In the genomic region with DNA sequence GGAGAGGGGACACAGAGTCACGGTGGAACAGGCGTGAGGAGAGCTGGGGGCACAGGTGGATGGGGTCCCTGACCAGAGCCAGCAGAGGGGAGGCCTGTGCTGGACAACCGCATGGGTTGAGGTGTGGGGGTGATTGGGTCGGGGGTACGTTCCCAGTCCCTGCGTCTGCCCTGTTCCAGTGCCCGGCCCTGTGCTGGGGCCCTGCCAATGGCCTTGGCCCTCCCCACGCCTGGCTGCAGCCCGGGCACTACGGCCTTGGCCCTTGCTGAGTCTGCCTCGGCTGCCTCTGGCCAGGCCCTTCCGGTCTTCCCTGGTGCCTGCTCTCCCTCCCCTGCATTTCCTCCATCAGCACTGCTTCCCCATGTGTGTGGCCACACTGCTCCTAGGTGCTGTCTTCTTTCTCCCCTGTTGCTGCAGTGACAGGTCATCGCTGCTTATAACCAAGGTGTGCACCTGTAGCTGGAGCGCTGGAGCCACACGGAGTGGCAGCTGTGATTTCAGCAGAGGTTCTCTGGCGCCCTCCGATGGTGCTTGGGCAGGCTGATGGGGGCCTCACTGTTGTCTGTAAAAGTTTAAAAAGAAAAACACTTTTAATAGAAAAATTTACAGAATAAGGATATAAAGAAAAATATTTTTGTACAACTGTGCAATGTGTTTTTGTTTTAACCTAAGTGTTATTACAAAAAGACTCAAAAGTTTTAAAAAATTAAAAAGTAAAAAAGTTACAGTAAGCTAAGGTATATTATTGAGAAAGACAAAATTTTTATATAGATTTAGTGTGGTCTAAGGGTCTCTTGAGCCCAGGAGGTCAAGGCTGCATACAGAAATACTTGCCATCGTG, we compare ENCODE assay signal across 8 cellular contexts. TPM values are rescaled to one million over a fixed set of nuclear protein-coding genes. Genes with fewer than 3 reads are reported as not detected.
DNase-seq lines count a peak whose midpoint lies in the region; ATAC-seq, FAIRE-seq and TF ChIP-seq lines count a peak whose summit lies in the region.

No MANE protein-coding gene starts in this region.

- no peak for DNase-seq in AG09309 (ENCODE audit: low read depth)
- peak; percentile 32 for DNase-seq in GM19239 (ENCODE audit: insufficient read length, low spot score)
- DNase-seq in NCI-H1092 treated with DMSO at 0.1 percent for 48 hours (lab: John Stamatoyannopoulos, UW) = peak; percentile 24
- DNase-seq in activated CD4-positive, alpha-beta T cell treated with anti-CD3 and anti-CD28 coated beads for 48 hours = peak; percentile 71
- peak; percentile 42 for DNase-seq in epithelial cell of esophagus (ENCODE audit: low read depth)
- DNase-seq in natural killer cell treated with Interleukin-12 subunit alpha and Interleukin-12 subunit beta and Interleukin-15 and Interleukin-18, amount 100 ng/mL, for 72 hours (ENCODE audit: low spot score) = no peak
- peak; percentile 65 to 68 for DNase-seq in upper lobe of left lung

- TF ChIP-seq POLR2A in upper lobe of left lung (IDR thresholded peaks at IDR 0.05) = no peak

- H3K4me3 ChIP-seq in AG09309 (ENCODE audit: control insufficient read depth, low read depth, low read length) (no peak overlapping the region), epithelial cell of esophagus (ENCODE audit: low read length) (no peak overlapping the region), upper lobe of left lung (no peak overlapping the region)

- H3K27ac ChIP-seq in upper lobe of left lung = peak overlapping the region in 1 of 4 donors; percentile 24

- no peaks in the 10 kb centered on the region for H3K36me3 Mint-ChIP-seq in natural killer cell treated with Interleukin-12 subunit alpha and Interleukin-12 subunit beta and Interleukin-15 and Interleukin-18, amount 100 ng/mL, for 72 hours

- peaks cover 0 to 3% (median 0%) of the 10 kb centered on the region in 4 donors for H3K36me3 ChIP-seq in upper lobe of left lung

- H3K9me3 ChIP-seq in upper lobe of left lung = no peaks in the 10 kb centered on the region

- H3K9me3 Mint-ChIP-seq in natural killer cell treated with Interleukin-12 subunit alpha and Interleukin-12 subunit beta and Interleukin-15 and Interleukin-18, amount 100 ng/mL, for 72 hours = no peaks in the 10 kb centered on the region

- no peak for TF ChIP-seq EP300 in upper lobe of left lung (IDR thresholded peaks at IDR 0.05)

- H3K4me3 Mint-ChIP-seq in natural killer cell treated with Interleukin-12 subunit alpha and Interleukin-12 subunit beta and Interleukin-15 and Interleukin-18, amount 100 ng/mL, for 72 hours = no peak overlapping the region

- TF ChIP-seq CTCF in AG09309 (IDR thresholded peaks at IDR 0.05; ENCODE audit: control insufficient read depth, insufficient read depth, low read depth, low read length, missing control alignments) (peak; percentile 70), epithelial cell of esophagus (IDR thresholded peaks at IDR 0.05; ENCODE audit: insufficient read depth, low read depth, low read length, missing control alignments) (peak; percentile 60), upper lobe of left lung (IDR thresholded peaks at IDR 0.05) (peak; percentile 35 to 68 (median 52))

- 69 to 72% methylated on average over 16 to 18 of the region's 18 CpGs for WGBS in upper lobe of left lung, 2 donors

- peaks cover 5 to 15% (median 5%) of the 10 kb centered on the region in 4 donors for H3K4me1 ChIP-seq in upper lobe of left lung

- H3K27ac Mint-ChIP-seq in natural killer cell treated with Interleukin-12 subunit alpha and Interleukin-12 subunit beta and Interleukin-15 and Interleukin-18, amount 100 ng/mL, for 72 hours = no peak overlapping the region

- no peaks in the 10 kb centered on the region for H3K27me3 ChIP-seq in upper lobe of left lung

- peak; percentile 55 to 74 for ATAC-seq in natural killer cell treated with Interleukin-12 subunit alpha and Interleukin-12 subunit beta and Interleukin-15 and Interleukin-18, amount 100 ng/mL, for 72 hours
- peak; percentile 61 to 62 for ATAC-seq in upper lobe of left lung (ENCODE audit: low FRiP score in 2 of 2)
- ATAC-seq in GM18520 (IDR thresholded peaks at IDR 0.05; ENCODE audit: unreplicated experiment) = no peak

- H3K27me3 Mint-ChIP-seq in natural killer cell treated with Interleukin-12 subunit alpha and Interleukin-12 subunit beta and Interleukin-15 and Interleukin-18, amount 100 ng/mL, for 72 hours = no peaks in the 10 kb centered on the region

- no peak for FAIRE-seq in GM19239 (lab: Jason Lieb, UNC)

- H3K4me1 Mint-ChIP-seq in natural killer cell treated with Interleukin-12 subunit alpha and Interleukin-12 subunit beta and Interleukin-15 and Interleukin-18, amount 100 ng/mL, for 72 hours (ENCODE audit: low read depth in 2 of 2) = peaks cover 5 to 16% of the 10 kb centered on the region in 2 donors

RNA-seq across cellular contexts. Expression of a gene that starts 45.2 kb away (rescaled TPM):
- total RNA-seq in natural killer cell treated with Interleukin-12 subunit alpha and Interleukin-12 subunit beta and Interleukin-15 and Interleukin-18, amount 100 ng/mL, for 72 hours = 1 to 10 TPM; 1.8 to 2.4 TPM
- 10 to 100 TPM in 1 of 6 donors, 1 to 10 TPM in 4, not detected in 1; 2.4 to 20.1 (median 3.5) TPM for total RNA-seq in upper lobe of left lung

RNA-seq across cellular contexts. Expression of a gene that starts 59.4 kb away (rescaled TPM):
- total RNA-seq in natural killer cell treated with Interleukin-12 subunit alpha and Interleukin-12 subunit beta and Interleukin-15 and Interleukin-18, amount 100 ng/mL, for 72 hours = 10 to 100 TPM; 26.7 to 31.0 TPM
- total RNA-seq in upper lobe of left lung = 10 to 100 TPM; 27.6 to 65.8 (median 37.5) TPM

Comparison
In these comparisons a context has a peak if more than half of its experiments do, and no peak if none do; other contexts are left out.
1. DNase-seq: peak in GM19239 (single experiment), NCI-H1092 treated with DMSO at 0.1 percent for 48 hours (single experiment), activated CD4-positive, alpha-beta T cell treated with anti-CD3 and anti-CD28 coated beads for 48 hours (single experiment), epithelial cell of esophagus (single experiment) and upper lobe of left lung (2 of 2); none in AG09309 (single experiment) and natural killer cell treated with Interleukin-12 subunit alpha and Interleukin-12 subunit beta and Interleukin-15 and Interleukin-18, amount 100 ng/mL, for 72 hours (single experiment).
2. Peak in every context shown above with its lines, with median percentiles within 50 percentile points of each other: CTCF ChIP-seq.